In genomic region chr6:32415521-32416019, GRCh38 we compare ENCODE assay signal across 8 cellular contexts. TPM values are rescaled to one million over a fixed set of nuclear protein-coding genes. Genes with fewer than 3 reads are reported as not detected.
DNase-seq lines count a peak whose midpoint lies in the region; ATAC-seq and TF ChIP-seq lines count a peak whose summit lies in the region.

No MANE protein-coding gene starts in this region.

- no peaks in the 10 kb centered on the region for H3K9me3 Mint-ChIP-seq in activated naive CD8-positive, alpha-beta T cell treated with anti-CD3 and anti-CD28 coated beads for 36 hours

- H3K9me3 ChIP-seq in SU-DHL-6 (ENCODE audit: insufficient read depth, low read length) = no peaks in the 10 kb centered on the region
- no peaks in the 10 kb centered on the region for H3K9me3 ChIP-seq in psoas muscle
- no peaks in the 10 kb centered on the region for H3K9me3 ChIP-seq in aorta (ENCODE audit: control insufficient read depth, low read length)

- peaks cover 54% of the 10 kb centered on the region for H3K27me3 Mint-ChIP-seq in activated naive CD8-positive, alpha-beta T cell treated with anti-CD3 and anti-CD28 coated beads for 36 hours

- 6 to 8% (median 8%) methylated on average over 13 of the region's 13 CpGs for WGBS in psoas muscle, 3 donors
- WGBS in aorta, 2 donors = 4 to 8% methylated on average over 13 of the region's 13 CpGs

- H3K4me3 ChIP-seq in SU-DHL-6 (ENCODE audit: insufficient read depth, low read length, poor library complexity, severe bottlenecking) (peak overlapping the region; percentile 29), psoas muscle (peak overlapping the region; percentile 41), aorta (ENCODE audit: low read length in 2 of 2) (no peak overlapping the region)

- H3K9me2 ChIP-seq in SU-DHL-6 (replicated peaks; ENCODE audit: insufficient read depth, low read length) = no peaks in the 10 kb centered on the region

- intact Hi-C loops in cardiac septum (cut with DNase I) (no loop called here), psoas muscle (cut with DNase I) (loop anchor here in 1 of 2 donors (1.0 to 5.0 kb wide), 3 partner anchors 287 to 452 kb away; no protein-coding TSS in a partner anchor), aorta (cut with DNase I) (loop anchor here (5.0 to 10.0 kb wide), 3 partner anchors 171 to 382 kb away; no protein-coding TSS in a partner anchor)

- H3K4me1 ChIP-seq in psoas muscle (no peaks in the 10 kb centered on the region), aorta (ENCODE audit: control insufficient read depth in 1 of 2, insufficient read depth in 2 of 2, low read length in 2 of 2) (no peaks in the 10 kb centered on the region)

- H3K27ac ChIP-seq in SU-DHL-6 (ENCODE audit: low read depth, low read length) = no peak overlapping the region
- H3K27ac ChIP-seq in psoas muscle = no peak overlapping the region
- H3K27ac ChIP-seq in aorta (ENCODE audit: low read depth in 1 of 2, low read length in 2 of 2) = no peak overlapping the region

- no peaks in the 10 kb centered on the region for H4K20me1 ChIP-seq in SU-DHL-6 (ENCODE audit: low read depth, low read length)

- no peaks in the 10 kb centered on the region for H3K79me2 ChIP-seq in SU-DHL-6 (ENCODE audit: insufficient read depth, low read length)

- peak overlapping the region; percentile 90 for H2AFZ ChIP-seq in SU-DHL-6 (ENCODE audit: low read depth, low read length, severe bottlenecking)

- ATAC-seq in psoas muscle (peak; percentile 59 to 79 (median 70)), aorta (ENCODE audit: low FRiP score) (peak; percentile 78)

- peaks cover 12% of the 10 kb centered on the region for H3K4me1 Mint-ChIP-seq in activated naive CD8-positive, alpha-beta T cell treated with anti-CD3 and anti-CD28 coated beads for 36 hours

- peak overlapping the region; percentile 33; the same call in 1 of the 2 replicates for H3K9ac ChIP-seq in SU-DHL-6 (ENCODE audit: low read length)

- H3K27ac Mint-ChIP-seq in activated naive CD8-positive, alpha-beta T cell treated with anti-CD3 and anti-CD28 coated beads for 36 hours = no peak overlapping the region

- no peaks in the 10 kb centered on the region for H3K36me3 Mint-ChIP-seq in activated naive CD8-positive, alpha-beta T cell treated with anti-CD3 and anti-CD28 coated beads for 36 hours

- no peaks in the 10 kb centered on the region for H3F3A ChIP-seq in SU-DHL-6 (ENCODE audit: insufficient read depth)

- H3K36me3 ChIP-seq in SU-DHL-6 (ENCODE audit: low read length) (no peaks in the 10 kb centered on the region), psoas muscle (ENCODE audit: insufficient read depth in 1 of 2, low read depth in 1 of 2) (no peaks in the 10 kb centered on the region), aorta (ENCODE audit: control insufficient read depth in 1 of 2, insufficient read depth in 2 of 2, low read length in 1 of 2) (no peaks in the 10 kb centered on the region)

- H3K4me2 ChIP-seq in SU-DHL-6 (ENCODE audit: low read depth, low read length, poor library complexity, severe bottlenecking) = peak overlapping the region; percentile 52

- peak; percentile 79 for DNase-seq in Daoy (ENCODE audit: low read depth)
- DNase-seq in LoVo (ENCODE audit: low spot score) = peak; percentile 71
- DNase-seq in activated naive CD8-positive, alpha-beta T cell treated with anti-CD3 and anti-CD28 coated beads for 36 hours = peak; percentile 63
- DNase-seq in cardiac septum (ENCODE audit: low spot score) = peak; percentile 81
- DNase-seq in psoas muscle = peak; percentile 61 to 78
- DNase-seq in aorta = peak; percentile 86 to 89
- no peak for DNase-seq in cerebellar nuclear complex (lab: John Stamatoyannopoulos, UW)

- no peaks in the 10 kb centered on the region for H3K27me3 ChIP-seq in SU-DHL-6 (ENCODE audit: low read length)
- H3K27me3 ChIP-seq in psoas muscle (ENCODE audit: insufficient read depth in 3 of 3, low read length in 2 of 3) = peaks cover 0 to 36% (median 8%) of the 10 kb centered on the region in 3 donors
- H3K27me3 ChIP-seq in aorta (ENCODE audit: control insufficient read depth in 1 of 2, insufficient read depth in 2 of 2, low read length in 1 of 2) = peaks cover 0 to 2% of the 10 kb centered on the region in 2 donors

- H3K4me3 Mint-ChIP-seq in activated naive CD8-positive, alpha-beta T cell treated with anti-CD3 and anti-CD28 coated beads for 36 hours = peak overlapping the region; percentile 16

- TF ChIP-seq CTCF in SU-DHL-6 (IDR thresholded peaks at IDR 0.05; ENCODE audit: insufficient read depth, low read length, poor library complexity, severe bottlenecking) = peak; percentile 100
- peak; percentile 96 for TF ChIP-seq CTCF in psoas muscle (IDR thresholded peaks at IDR 0.05)

RNA-seq across cellular contexts. Expression of gene BTNL2, which starts 8.6 kb away (rescaled TPM):
- total RNA-seq in Daoy (2014; rRNA removed; shearing (Covaris generic)) = not detected in 2 replicates
- not detected for total RNA-seq in activated naive CD8-positive, alpha-beta T cell treated with anti-CD3 and anti-CD28 coated beads for 36 hours
- total RNA-seq in cardiac septum (not detected), psoas muscle (not detected), aorta (not detected)
- polyA plus RNA-seq in psoas muscle (not detected), aorta (not detected)

RNA-seq across cellular contexts. Expression of gene HLA-DRA, which starts 24.1 kb away (rescaled TPM):
- 0.46 and 2.2 TPM in 2 replicates for total RNA-seq in Daoy (2014; rRNA removed; shearing (Covaris generic))
- total RNA-seq in activated naive CD8-positive, alpha-beta T cell treated with anti-CD3 and anti-CD28 coated beads for 36 hours = 10 to 100 TPM in 1 of 2 experiments, 1 to 10 TPM in 1; 9.8 to 12.2 TPM
- total RNA-seq in cardiac septum = 94.0 TPM
- 10 to 100 TPM; 19.9 to 90.0 (median 61.9) TPM for total RNA-seq in psoas muscle
- polyA plus RNA-seq in psoas muscle = 10 to 100 TPM; 32.0 to 43.0 (median 35.3) TPM
- total RNA-seq in aorta = 100 to 1,000 TPM; 274 to 605 TPM
- 100 to 1,000 TPM in 1 of 2 donors, 10 to 100 TPM in 1; 64.0 to 382 TPM for polyA plus RNA-seq in aorta

RNA-seq across cellular contexts. Expression of gene TSBP1, which starts 43.9 kb away (rescaled TPM):
- total RNA-seq in Daoy (2014; rRNA removed; shearing (Covaris generic)) = not detected in 2 replicates
- not detected for total RNA-seq in activated naive CD8-positive, alpha-beta T cell treated with anti-CD3 and anti-CD28 coated beads for 36 hours
- total RNA-seq in cardiac septum (not detected), psoas muscle (not detected), aorta (not detected)
- polyA plus RNA-seq in psoas muscle (not detected), aorta (not detected)

Comparison
In these comparisons a context has a peak if more than half of its experiments do, and no peak if none do; other contexts are left out.
1. DNase-seq: peak in Daoy (single experiment), LoVo (single experiment), activated naive CD8-positive, alpha-beta T cell treated with anti-CD3 and anti-CD28 coated beads for 36 hours (single experiment), cardiac septum (single experiment), psoas muscle (2 of 2) and aorta (2 of 2); none in cerebellar nuclear complex (0 of 2).
2. H3K4me3 ChIP-seq: peak in SU-DHL-6 (single experiment) and psoas muscle (single experiment); none in aorta (0 of 2).